Comparison of ENCODE assay signal across 7 cellular contexts in the genomic region with DNA sequence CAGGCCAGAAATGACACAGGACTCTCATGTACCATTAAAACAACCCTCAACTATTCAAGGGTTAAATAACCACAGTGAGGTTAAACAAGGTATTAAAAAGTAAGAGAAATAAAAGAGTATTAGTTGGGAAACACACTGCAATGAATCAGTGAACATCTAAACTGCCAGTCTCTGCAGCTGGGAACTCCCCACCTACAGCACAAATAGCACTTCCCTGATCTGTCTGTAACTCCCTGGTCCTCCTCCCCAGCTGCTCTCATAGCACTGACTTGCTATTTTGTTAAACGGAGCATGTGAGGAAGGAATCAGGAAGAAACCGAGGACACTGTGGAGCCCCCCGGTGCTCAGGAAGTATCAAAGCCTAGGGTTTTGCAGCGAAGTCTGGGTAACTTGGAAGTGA.
DNase-seq lines count a peak whose midpoint lies in the region; ATAC-seq and TF ChIP-seq lines count a peak whose summit lies in the region.
"Not testable (repeated sequence)": the region's sequence is repeated elsewhere in the genome, so short reads cannot be mapped to it uniquely, and the experiment has no call there.

No MANE protein-coding gene starts in this region.

- H3K4me1 Mint-ChIP-seq in activated T-cell treated with anti-CD3 and anti-CD28 coated beads, Interleukin-2, amount 50 U/mL, for 72 hours (ENCODE audit: low read depth), result not testable (repeated sequence)

- not testable (repeated sequence) for H3F3A ChIP-seq in Loucy (ENCODE audit: low read depth)

- H3K9me2 ChIP-seq in Loucy (replicated peaks; ENCODE audit: low read depth, low read length), result not testable (repeated sequence)

- not testable (repeated sequence) for H3K9me3 ChIP-seq in BLaER1; Loucy (ENCODE audit: insufficient read depth, low read depth, low read length)

- 0 out of 2 replicates have a peak overlapping the region, but pooled peaks have one; percentile 44 for H3K27ac ChIP-seq in BLaER1

- intact Hi-C loops in sciatic nerve (cut with DNase I), result not testable (repeated sequence)

- H3K27me3 Mint-ChIP-seq in activated T-cell treated with anti-CD3 and anti-CD28 coated beads, Interleukin-2, amount 50 U/mL, for 72 hours (ENCODE audit: low read depth), result not testable (repeated sequence)

- not testable (repeated sequence) for H3K9me3 Mint-ChIP-seq in activated T-cell treated with anti-CD3 and anti-CD28 coated beads, Interleukin-2, amount 50 U/mL, for 72 hours

- H3K79me2 ChIP-seq in Loucy (ENCODE audit: insufficient read depth, low read length), result not testable (repeated sequence)

- H3K9ac ChIP-seq in BLaER1; Loucy (ENCODE audit: low read depth, low read length, poor library complexity, severe bottlenecking): not testable (repeated sequence)

- H3K27me3 ChIP-seq in BLaER1; Loucy (ENCODE audit: insufficient read depth, low read length, poor library complexity, severe bottlenecking): not testable (repeated sequence)

- peaks cover 6 to 19% of the 10 kb centered on the region in 2 donors for H3K36me3 Mint-ChIP-seq in activated T-cell treated with anti-CD3 and anti-CD28 coated beads, Interleukin-2, amount 50 U/mL, for 72 hours (ENCODE audit: insufficient read depth in 2 of 2)

- peaks cover 11% of the 10 kb centered on the region for H3K4me1 ChIP-seq in BLaER1
- H3K4me1 ChIP-seq in Loucy (ENCODE audit: insufficient read depth, low read length, poor library complexity, severe bottlenecking), result not testable (repeated sequence)

- ATAC-seq in GM18868 (IDR thresholded peaks at IDR 0.05; ENCODE audit: unreplicated experiment) (peak; percentile 85), HG02678 (IDR thresholded peaks at IDR 0.05; ENCODE audit: unreplicated experiment) (peak; percentile 45), HG02870 (IDR thresholded peaks at IDR 0.05; ENCODE audit: unreplicated experiment) (peak; percentile 51), sciatic nerve (peak; percentile 35)
- peak in 1 of 2 donors; percentile 32 for ATAC-seq in activated T-cell treated with anti-CD3 and anti-CD28 coated beads, Interleukin-2, amount 50 U/mL, for 72 hours (replicated peaks in 1 of 2)

- not testable (repeated sequence) for H4K20me1 ChIP-seq in BLaER1; Loucy (ENCODE audit: insufficient read depth, low read length, poor library complexity, severe bottlenecking)

- not testable (repeated sequence) for H3K4me3 ChIP-seq in BLaER1; Loucy (ENCODE audit: low read length, poor library complexity, severe bottlenecking)

- not testable (repeated sequence) for DNase-seq in activated T-cell treated with anti-CD3 and anti-CD28 coated beads, Interleukin-2, amount 50 U/mL, for 72 hours; sciatic nerve (ENCODE audit: low spot score)

- not testable (repeated sequence) for TF ChIP-seq CTCF in Loucy (conservative IDR thresholded peaks at IDR 0.05; ENCODE audit: low read length)

- H3K36me3 ChIP-seq in BLaER1 (peaks cover 35% of the 10 kb centered on the region), Loucy (ENCODE audit: insufficient read depth, low read length) (peaks cover 15% of the 10 kb centered on the region; the same call in 1 of the 2 replicates)

- not testable (repeated sequence) for H2AFZ ChIP-seq in Loucy (ENCODE audit: low read length)

- peak overlapping the region; percentile 65 for H3K27ac Mint-ChIP-seq in activated T-cell treated with anti-CD3 and anti-CD28 coated beads, Interleukin-2, amount 50 U/mL, for 72 hours

- peak overlapping the region in 1 of 2 donors; percentile 67 for H3K4me3 Mint-ChIP-seq in activated T-cell treated with anti-CD3 and anti-CD28 coated beads, Interleukin-2, amount 50 U/mL, for 72 hours

- H3K4me2 ChIP-seq in BLaER1 (peak overlapping the region; percentile 61), Loucy (ENCODE audit: low read depth, low read length, poor library complexity, severe bottlenecking) (peak overlapping the region; percentile 31)
